In genomic region chr15:77030042-77030927, GRCh38 we compare ENCODE assay signal across 9 cellular contexts. TPM values are rescaled to one million over a fixed set of nuclear protein-coding genes. Genes with fewer than 3 reads are reported as not detected.
DNase-seq lines count a peak whose midpoint lies in the region; ATAC-seq, FAIRE-seq and TF ChIP-seq lines count a peak whose summit lies in the region.
"Had no signal": no experiment of that assay in that cellular context is flagged by ENCODE, and none has a peak within 500 bp of the region (broad histone marks: within the 10 kb centered on the region; RNA-seq: fewer than 3 reads in every experiment).

No MANE protein-coding gene starts in this region.

- FAIRE-seq in kidney (lab: Jason Lieb, UNC): no peak

- H3K36me3 ChIP-seq in kidney (ENCODE audit: control insufficient read depth in 1 of 2, insufficient read depth in 2 of 2, low read length in 2 of 2) (no peaks in the 10 kb centered on the region), testis (ENCODE audit: low read depth, missing control alignments) (no peaks in the 10 kb centered on the region), trophoblast cell (ENCODE audit: control insufficient read depth in 1 of 2, insufficient read depth in 2 of 2, low read length in 2 of 2) (no peaks in the 10 kb centered on the region)

- H3K27ac ChIP-seq in kidney (ENCODE audit: low read depth in 2 of 2, low read length in 2 of 2) (no peak overlapping the region), testis (no peak overlapping the region), trophoblast cell (ENCODE audit: low read depth, low read length) (no peak overlapping the region)

- H3K79me2 ChIP-seq in trophoblast cell (ENCODE audit: control insufficient read depth, insufficient read depth, low read length, poor library complexity): no peaks in the 10 kb centered on the region

- intact Hi-C loops in activated CD4-positive, alpha-beta T cell treated with anti-CD3 and anti-CD28 coated beads, Interleukin-2, amount 10 ng/mL, durations not matched to agents 24 days and 14 days (cut with micrococcal nuclease): no loop called here
- intact Hi-C loops in activated CD8-positive, alpha-beta T cell treated with anti-CD3 and anti-CD28 coated beads for 36 hours (cut with micrococcal nuclease): no loop called here
- intact Hi-C loops in kidney (cut with DNase I) (no loop called here), testis (cut with DNase I; ENCODE audit: low total_unique reads) (no loop called here)

- no peak overlapping the region for H4K91ac ChIP-seq in trophoblast cell (ENCODE audit: low read depth, low read length)

- H2BK12ac ChIP-seq in trophoblast cell (ENCODE audit: low read length): no peak overlapping the region

- no peak overlapping the region for H3K27ac Mint-ChIP-seq in activated CD4-positive, alpha-beta T cell treated with anti-CD3 and anti-CD28 coated beads, Interleukin-2, amount 10 ng/mL, durations not matched to agents 24 days and 14 days
- peak overlapping the region; percentile 38 for H3K27ac Mint-ChIP-seq in activated CD8-positive, alpha-beta T cell treated with anti-CD3 and anti-CD28 coated beads for 36 hours

- TF ChIP-seq POLR2A in testis (IDR thresholded peaks at IDR 0.05): no peak

- H3K79me1 ChIP-seq in trophoblast cell (ENCODE audit: low read length): no peaks in the 10 kb centered on the region

- 60 to 90% methylated on average over 5 to 22 of the region's 22 CpGs for WGBS in testis, 2 donors
- no CpG with 5 or more reads among the region's 22 CpGs for WGBS in trophoblast cell (ENCODE audit: extremely low coverage, insufficient coverage, insufficient read length)

- H3K4me3 ChIP-seq in kidney (ENCODE audit: low read length in 2 of 2) (no peak overlapping the region), testis (no peak overlapping the region), trophoblast cell (ENCODE audit: low read depth, low read length) (no peak overlapping the region)

- no peak overlapping the region for H3K4me3 Mint-ChIP-seq in activated CD4-positive, alpha-beta T cell treated with anti-CD3 and anti-CD28 coated beads, Interleukin-2, amount 10 ng/mL, durations not matched to agents 24 days and 14 days
- no peak overlapping the region for H3K4me3 Mint-ChIP-seq in activated CD8-positive, alpha-beta T cell treated with anti-CD3 and anti-CD28 coated beads for 36 hours

- TF ChIP-seq CTCF in activated CD8-positive, alpha-beta T cell treated with anti-CD3 and anti-CD28 coated beads for 36 hours (IDR thresholded peaks at IDR 0.05): no peak
- no peak for TF ChIP-seq CTCF in kidney (IDR thresholded peaks at IDR 0.05; ENCODE audit: borderline replicate concordance, extremely low read depth, insufficient read depth)
- TF ChIP-seq CTCF in testis (IDR thresholded peaks at IDR 0.05): no peak

- H4K8ac ChIP-seq in trophoblast cell (ENCODE audit: low read depth, low read length): no peak overlapping the region

- H3K4me1 Mint-ChIP-seq in activated CD4-positive, alpha-beta T cell treated with anti-CD3 and anti-CD28 coated beads, Interleukin-2, amount 10 ng/mL, durations not matched to agents 24 days and 14 days: peaks cover 7% of the 10 kb centered on the region
- H3K4me1 Mint-ChIP-seq in activated CD8-positive, alpha-beta T cell treated with anti-CD3 and anti-CD28 coated beads for 36 hours (ENCODE audit: low read depth): peaks cover 21% of the 10 kb centered on the region

- H3K4ac ChIP-seq in trophoblast cell (ENCODE audit: low read depth, low read length): no peak overlapping the region

- H2AK5ac ChIP-seq in trophoblast cell (ENCODE audit: low read length): no peak overlapping the region

- H2BK120ac ChIP-seq in trophoblast cell (ENCODE audit: insufficient read depth, low read length, poor library complexity): no peak overlapping the region

- H3K27me3 ChIP-seq in testis: no peaks in the 10 kb centered on the region
- no peaks in the 10 kb centered on the region for H3K27me3 ChIP-seq in trophoblast cell (ENCODE audit: insufficient read depth, low read length)

- no peak overlapping the region for H2AFZ ChIP-seq in trophoblast cell (ENCODE audit: insufficient read depth, low read length, poor library complexity)

- no peak overlapping the region for H3K23ac ChIP-seq in trophoblast cell (ENCODE audit: low read length)

- POLR2A ChIA-PET in activated CD8-positive, alpha-beta T cell treated with anti-CD3 and anti-CD28 coated beads for 36 hours (lab: Charles Lee): interaction anchor here (1.1 to 1.6 kb wide), 2 partner anchors 10 kb away, joined by 3 to 6 read pairs; no protein-coding TSS in a partner anchor

- H3K9me3 Mint-ChIP-seq in activated CD4-positive, alpha-beta T cell treated with anti-CD3 and anti-CD28 coated beads, Interleukin-2, amount 10 ng/mL, durations not matched to agents 24 days and 14 days: no peaks in the 10 kb centered on the region
- no peaks in the 10 kb centered on the region for H3K9me3 Mint-ChIP-seq in activated CD8-positive, alpha-beta T cell treated with anti-CD3 and anti-CD28 coated beads for 36 hours

- no peak overlapping the region for H4K12ac ChIP-seq in trophoblast cell (ENCODE audit: low read depth, low read length)

- ATAC-seq in activated CD8-positive, alpha-beta T cell treated with anti-CD3 and anti-CD28 coated beads for 36 hours: no peak
- no peak for ATAC-seq in HG02763 (IDR thresholded peaks at IDR 0.05; ENCODE audit: unreplicated experiment)

- H3K27me3 Mint-ChIP-seq in activated CD4-positive, alpha-beta T cell treated with anti-CD3 and anti-CD28 coated beads, Interleukin-2, amount 10 ng/mL, durations not matched to agents 24 days and 14 days: no peaks in the 10 kb centered on the region
- no peaks in the 10 kb centered on the region for H3K27me3 Mint-ChIP-seq in activated CD8-positive, alpha-beta T cell treated with anti-CD3 and anti-CD28 coated beads for 36 hours

- H3K9ac ChIP-seq in kidney (ENCODE audit: low read length in 2 of 2) (no peak overlapping the region), trophoblast cell (ENCODE audit: low read length) (no peak overlapping the region)

- no peak overlapping the region for H3K18ac ChIP-seq in trophoblast cell (ENCODE audit: low read length)

- no peak overlapping the region for H3K4me2 ChIP-seq in trophoblast cell (ENCODE audit: low read length)

- H3K4me1 ChIP-seq in kidney (ENCODE audit: control insufficient read depth in 1 of 2, insufficient read depth in 1 of 2, low read depth in 1 of 2, low read length in 2 of 2): peaks cover 0 to 5% of the 10 kb centered on the region in 2 donors
- H3K4me1 ChIP-seq in testis: peaks cover 12% of the 10 kb centered on the region
- H3K4me1 ChIP-seq in trophoblast cell (ENCODE audit: control insufficient read depth in 1 of 2, insufficient read depth in 2 of 2, low read length in 2 of 2): peaks cover 7% of the 10 kb centered on the region in 2 experiments

- DNase-seq in activated CD4-positive, alpha-beta T cell treated with anti-CD3 and anti-CD28 coated beads, Interleukin-2, amount 50 U/mL, for 48 hours: peak; percentile 0 to 3
- no peak for DNase-seq in activated CD4-positive, alpha-beta T cell treated with anti-CD3 and anti-CD28 coated beads, Interleukin-2, amount 10 ng/mL, durations not matched to agents 24 days and 14 days
- DNase-seq in activated CD8-positive, alpha-beta T cell treated with anti-CD3 and anti-CD28 coated beads for 36 hours: peak; percentile 2
- DNase-seq in kidney (peak; percentile 67), testis (peak; percentile 12), trophoblast cell (no peak), H4 (ENCODE audit: low spot score) (no peak)

- H3K14ac ChIP-seq in trophoblast cell (ENCODE audit: low read length): no peak overlapping the region

- H3K9me3 ChIP-seq in kidney (ENCODE audit: control insufficient read depth in 1 of 2, low read length in 2 of 2): no peaks in the 10 kb centered on the region
- H3K9me3 ChIP-seq in testis: no peaks in the 10 kb centered on the region
- no peaks in the 10 kb centered on the region for H3K9me3 ChIP-seq in trophoblast cell (ENCODE audit: insufficient read depth, low read depth, low read length)

- H3K36me3 Mint-ChIP-seq in activated CD4-positive, alpha-beta T cell treated with anti-CD3 and anti-CD28 coated beads, Interleukin-2, amount 10 ng/mL, durations not matched to agents 24 days and 14 days (ENCODE audit: low read depth): peaks cover 65% of the 10 kb centered on the region
- H3K36me3 Mint-ChIP-seq in activated CD8-positive, alpha-beta T cell treated with anti-CD3 and anti-CD28 coated beads for 36 hours (ENCODE audit: low read depth): peaks cover 36% of the 10 kb centered on the region

- CTCF ChIA-PET in activated CD8-positive, alpha-beta T cell treated with anti-CD3 and anti-CD28 coated beads for 36 hours (lab: Charles Lee): interaction anchor here (0.7 to 5.1 kb wide), 3 partner anchors 21 to 57 kb away, joined by 3 to 51 read pairs (median 6); partner anchors contain the start of gene PSTPIP1

- H2BK5ac ChIP-seq in trophoblast cell (ENCODE audit: low read depth, low read length, poor library complexity): no peak overlapping the region

RNA-seq across cellular contexts. Expression of gene PSTPIP1, which starts 35.4 kb away (rescaled TPM):
- total RNA-seq in activated CD4-positive, alpha-beta T cell treated with anti-CD3 and anti-CD28 coated beads, Interleukin-2, amount 10 ng/mL, durations not matched to agents 24 days and 14 days: 182 and 186 TPM in 2 replicates
- total RNA-seq in activated CD8-positive, alpha-beta T cell treated with anti-CD3 and anti-CD28 coated beads for 36 hours: 100 to 1,000 TPM; 113 to 121 TPM
- 22.1 TPM for total RNA-seq in kidney
- polyA plus RNA-seq in kidney (ENCODE audit: insufficient read depth, low read depth, low replicate concordance): 2.2 TPM
- total RNA-seq in testis: 1 to 10 TPM; 5.0 to 8.6 TPM
- 7.9 TPM for polyA plus RNA-seq in testis (ENCODE audit: insufficient read depth, low read depth, low replicate concordance)
- polyA plus RNA-seq in trophoblast cell (2013): 0.04 TPM in 1 of 2 replicates, not detected in the other
- total RNA-seq in H4 (2014; rRNA removed; shearing (Covaris generic)): 0.19 TPM in 1 of 2 replicates, not detected in the other
- total RNA-seq: M059J had no signal

RNA-seq across cellular contexts. Expression of gene TSPAN3, which starts 40.6 kb away (rescaled TPM):
- total RNA-seq in activated CD4-positive, alpha-beta T cell treated with anti-CD3 and anti-CD28 coated beads, Interleukin-2, amount 10 ng/mL, durations not matched to agents 24 days and 14 days: 41.4 and 43.0 TPM in 2 replicates
- 10 to 100 TPM; 25.6 to 27.0 TPM for total RNA-seq in activated CD8-positive, alpha-beta T cell treated with anti-CD3 and anti-CD28 coated beads for 36 hours
- total RNA-seq in kidney (245 TPM), testis (100 to 1,000 TPM; 223 to 226 TPM)
- polyA plus RNA-seq in kidney (ENCODE audit: insufficient read depth, low read depth, low replicate concordance) (273 TPM), testis (ENCODE audit: insufficient read depth, low read depth, low replicate concordance) (197 TPM)
- 93.4 and 95.8 TPM in 2 replicates for polyA plus RNA-seq in trophoblast cell (2013)
- 423 and 537 TPM in 2 replicates for total RNA-seq in H4 (2014; rRNA removed; shearing (Covaris generic))

Comparison
In these comparisons a context has a peak if more than half of its experiments do, and no peak if none do; other contexts are left out.
1. DNase-seq: peak in activated CD4-positive, alpha-beta T cell treated with anti-CD3 and anti-CD28 coated beads, Interleukin-2, amount 50 U/mL, for 48 hours (2 of 2), activated CD8-positive, alpha-beta T cell treated with anti-CD3 and anti-CD28 coated beads for 36 hours (single experiment), kidney (single experiment) and testis (single experiment); none in activated CD4-positive, alpha-beta T cell treated with anti-CD3 and anti-CD28 coated beads, Interleukin-2, amount 10 ng/mL, durations not matched to agents 24 days and 14 days (single experiment), trophoblast cell (0 of 2) and H4 (single experiment).